1 cellular context compared by ENCODE assay signal in the genomic region with DNA sequence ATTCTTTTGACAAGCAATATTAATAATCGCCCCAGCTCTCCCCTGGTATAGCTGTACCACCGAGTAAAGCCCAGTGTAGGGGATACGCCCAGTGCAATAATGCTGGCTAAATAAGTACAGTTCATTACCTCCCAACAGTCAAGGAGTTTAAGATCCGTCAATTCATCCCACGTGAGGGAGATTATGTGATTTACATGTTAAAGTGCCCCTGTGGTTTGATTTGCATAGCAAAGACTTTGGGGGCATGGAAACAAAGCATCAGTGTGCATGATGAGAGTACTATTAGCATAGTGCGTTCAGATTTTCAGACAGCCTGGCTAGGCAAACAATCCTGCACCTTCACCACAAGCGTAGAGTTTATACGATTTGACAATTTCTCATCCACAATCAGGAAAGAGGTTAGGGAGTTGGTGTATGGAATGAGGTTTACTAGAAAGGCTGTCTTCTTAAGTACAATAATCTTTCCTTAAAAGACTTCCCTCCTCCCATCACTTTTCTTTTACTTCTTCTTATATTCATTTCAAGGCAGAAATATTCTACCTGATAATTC.
A peak's percentile ranks its signal among the peaks of the same experiment; 100 is the strongest.
TF ChIP-seq lines count a peak whose summit lies in the region.

No MANE protein-coding gene starts in this region.

TF ChIP-seq in WTC11, 78 proteins besides CTCF, POLR2A, EP300 and RAD21 (continued from another document and continues in another):
- TF ChIP-seq, protein P1, sequence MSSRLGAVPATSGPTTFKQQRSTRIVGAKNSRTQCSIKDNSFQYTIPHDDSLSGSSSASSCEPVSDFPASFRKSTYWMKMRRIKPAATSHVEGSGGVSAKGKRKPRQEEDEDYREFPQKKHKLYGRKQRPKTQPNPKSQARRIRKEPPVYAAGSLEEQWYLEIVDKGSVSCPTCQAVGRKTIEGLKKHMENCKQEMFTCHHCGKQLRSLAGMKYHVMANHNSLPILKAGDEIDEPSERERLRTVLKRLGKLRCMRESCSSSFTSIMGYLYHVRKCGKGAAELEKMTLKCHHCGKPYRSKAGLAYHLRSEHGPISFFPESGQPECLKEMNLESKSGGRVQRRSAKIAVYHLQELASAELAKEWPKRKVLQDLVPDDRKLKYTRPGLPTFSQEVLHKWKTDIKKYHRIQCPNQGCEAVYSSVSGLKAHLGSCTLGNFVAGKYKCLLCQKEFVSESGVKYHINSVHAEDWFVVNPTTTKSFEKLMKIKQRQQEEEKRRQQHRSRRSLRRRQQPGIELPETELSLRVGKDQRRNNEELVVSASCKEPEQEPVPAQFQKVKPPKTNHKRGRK (CRISPR knock-in tag; IDR thresholded peaks at IDR 0.05; ENCODE audit: borderline replicate concordance), result no peak
- TF ChIP-seq, protein P2, sequence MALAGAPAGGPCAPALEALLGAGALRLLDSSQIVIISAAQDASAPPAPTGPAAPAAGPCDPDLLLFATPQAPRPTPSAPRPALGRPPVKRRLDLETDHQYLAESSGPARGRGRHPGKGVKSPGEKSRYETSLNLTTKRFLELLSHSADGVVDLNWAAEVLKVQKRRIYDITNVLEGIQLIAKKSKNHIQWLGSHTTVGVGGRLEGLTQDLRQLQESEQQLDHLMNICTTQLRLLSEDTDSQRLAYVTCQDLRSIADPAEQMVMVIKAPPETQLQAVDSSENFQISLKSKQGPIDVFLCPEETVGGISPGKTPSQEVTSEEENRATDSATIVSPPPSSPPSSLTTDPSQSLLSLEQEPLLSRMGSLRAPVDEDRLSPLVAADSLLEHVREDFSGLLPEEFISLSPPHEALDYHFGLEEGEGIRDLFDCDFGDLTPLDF (CRISPR knock-in tag; IDR thresholded peaks at IDR 0.05), result no peak
- TF ChIP-seq FOXK1 (CRISPR knock-in tag; IDR thresholded peaks at IDR 0.05) (0 out of 2 replicates have a peak, but pooled peaks have one; percentile 64), ZNF219 (CRISPR knock-in tag; IDR thresholded peaks at IDR 0.05; ENCODE audit: borderline replicate concordance) (no peak), PRRX2 (CRISPR knock-in tag; IDR thresholded peaks at IDR 0.05) (no peak), CBFB (CRISPR knock-in tag; IDR thresholded peaks at IDR 0.05; ENCODE audit: low read depth) (no peak), SOX15 (CRISPR knock-in tag; IDR thresholded peaks at IDR 0.05) (no peak), MYBL2 (CRISPR knock-in tag; IDR thresholded peaks at IDR 0.05) (no peak), ZNF263 (CRISPR knock-in tag; IDR thresholded peaks at IDR 0.05; ENCODE audit: low read depth) (no peak), KAT7 (CRISPR knock-in tag; IDR thresholded peaks at IDR 0.05; ENCODE audit: borderline replicate concordance) (no peak), SMAD4 (CRISPR knock-in tag; IDR thresholded peaks at IDR 0.05) (no peak), MXD4 (CRISPR knock-in tag; IDR thresholded peaks at IDR 0.05; ENCODE audit: borderline replicate concordance) (no peak), ZNF138 (CRISPR knock-in tag; conservative IDR thresholded peaks at IDR 0.05) (no peak), FOXJ3 (CRISPR knock-in tag; IDR thresholded peaks at IDR 0.05; ENCODE audit: borderline replicate concordance) (no peak), ZNF423 (CRISPR knock-in tag; IDR thresholded peaks at IDR 0.05) (no peak), GABPB1 (CRISPR knock-in tag; IDR thresholded peaks at IDR 0.05) (no peak), ZNF232 (CRISPR knock-in tag; IDR thresholded peaks at IDR 0.05) (no peak), OVOL2 (CRISPR knock-in tag; IDR thresholded peaks at IDR 0.05; ENCODE audit: borderline replicate concordance) (no peak), NR2C2 (CRISPR knock-in tag; IDR thresholded peaks at IDR 0.05) (no peak), ZNF671 (CRISPR knock-in tag; IDR thresholded peaks at IDR 0.05) (no peak)
- TF ChIP-seq, protein P3, sequence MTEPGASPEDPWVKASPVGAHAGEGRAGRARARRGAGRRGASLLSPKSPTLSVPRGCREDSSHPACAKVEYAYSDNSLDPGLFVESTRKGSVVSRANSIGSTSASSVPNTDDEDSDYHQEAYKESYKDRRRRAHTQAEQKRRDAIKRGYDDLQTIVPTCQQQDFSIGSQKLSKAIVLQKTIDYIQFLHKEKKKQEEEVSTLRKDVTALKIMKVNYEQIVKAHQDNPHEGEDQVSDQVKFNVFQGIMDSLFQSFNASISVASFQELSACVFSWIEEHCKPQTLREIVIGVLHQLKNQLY (CRISPR knock-in tag; IDR thresholded peaks at IDR 0.05), result no peak
- TF ChIP-seq, protein P4, sequence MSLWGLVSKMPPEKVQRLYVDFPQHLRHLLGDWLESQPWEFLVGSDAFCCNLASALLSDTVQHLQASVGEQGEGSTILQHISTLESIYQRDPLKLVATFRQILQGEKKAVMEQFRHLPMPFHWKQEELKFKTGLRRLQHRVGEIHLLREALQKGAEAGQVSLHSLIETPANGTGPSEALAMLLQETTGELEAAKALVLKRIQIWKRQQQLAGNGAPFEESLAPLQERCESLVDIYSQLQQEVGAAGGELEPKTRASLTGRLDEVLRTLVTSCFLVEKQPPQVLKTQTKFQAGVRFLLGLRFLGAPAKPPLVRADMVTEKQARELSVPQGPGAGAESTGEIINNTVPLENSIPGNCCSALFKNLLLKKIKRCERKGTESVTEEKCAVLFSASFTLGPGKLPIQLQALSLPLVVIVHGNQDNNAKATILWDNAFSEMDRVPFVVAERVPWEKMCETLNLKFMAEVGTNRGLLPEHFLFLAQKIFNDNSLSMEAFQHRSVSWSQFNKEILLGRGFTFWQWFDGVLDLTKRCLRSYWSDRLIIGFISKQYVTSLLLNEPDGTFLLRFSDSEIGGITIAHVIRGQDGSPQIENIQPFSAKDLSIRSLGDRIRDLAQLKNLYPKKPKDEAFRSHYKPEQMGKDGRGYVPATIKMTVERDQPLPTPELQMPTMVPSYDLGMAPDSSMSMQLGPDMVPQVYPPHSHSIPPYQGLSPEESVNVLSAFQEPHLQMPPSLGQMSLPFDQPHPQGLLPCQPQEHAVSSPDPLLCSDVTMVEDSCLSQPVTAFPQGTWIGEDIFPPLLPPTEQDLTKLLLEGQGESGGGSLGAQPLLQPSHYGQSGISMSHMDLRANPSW (CRISPR knock-in tag; conservative IDR thresholded peaks at IDR 0.05; ENCODE audit: low read depth), result no peak
- TF ChIP-seq, protein P5, sequence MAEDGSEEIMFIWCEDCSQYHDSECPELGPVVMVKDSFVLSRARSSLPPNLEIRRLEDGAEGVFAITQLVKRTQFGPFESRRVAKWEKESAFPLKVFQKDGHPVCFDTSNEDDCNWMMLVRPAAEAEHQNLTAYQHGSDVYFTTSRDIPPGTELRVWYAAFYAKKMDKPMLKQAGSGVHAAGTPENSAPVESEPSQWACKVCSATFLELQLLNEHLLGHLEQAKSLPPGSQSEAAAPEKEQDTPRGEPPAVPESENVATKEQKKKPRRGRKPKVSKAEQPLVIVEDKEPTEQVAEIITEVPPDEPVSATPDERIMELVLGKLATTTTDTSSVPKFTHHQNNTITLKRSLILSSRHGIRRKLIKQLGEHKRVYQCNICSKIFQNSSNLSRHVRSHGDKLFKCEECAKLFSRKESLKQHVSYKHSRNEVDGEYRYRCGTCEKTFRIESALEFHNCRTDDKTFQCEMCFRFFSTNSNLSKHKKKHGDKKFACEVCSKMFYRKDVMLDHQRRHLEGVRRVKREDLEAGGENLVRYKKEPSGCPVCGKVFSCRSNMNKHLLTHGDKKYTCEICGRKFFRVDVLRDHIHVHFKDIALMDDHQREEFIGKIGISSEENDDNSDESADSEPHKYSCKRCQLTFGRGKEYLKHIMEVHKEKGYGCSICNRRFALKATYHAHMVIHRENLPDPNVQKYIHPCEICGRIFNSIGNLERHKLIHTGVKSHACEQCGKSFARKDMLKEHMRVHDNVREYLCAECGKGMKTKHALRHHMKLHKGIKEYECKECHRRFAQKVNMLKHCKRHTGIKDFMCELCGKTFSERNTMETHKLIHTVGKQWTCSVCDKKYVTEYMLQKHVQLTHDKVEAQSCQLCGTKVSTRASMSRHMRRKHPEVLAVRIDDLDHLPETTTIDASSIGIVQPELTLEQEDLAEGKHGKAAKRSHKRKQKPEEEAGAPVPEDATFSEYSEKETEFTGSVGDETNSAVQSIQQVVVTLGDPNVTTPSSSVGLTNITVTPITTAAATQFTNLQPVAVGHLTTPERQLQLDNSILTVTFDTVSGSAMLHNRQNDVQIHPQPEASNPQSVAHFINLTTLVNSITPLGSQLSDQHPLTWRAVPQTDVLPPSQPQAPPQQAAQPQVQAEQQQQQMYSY (CRISPR knock-in tag; IDR thresholded peaks at IDR 0.05), result no peak
- TF ChIP-seq, protein P6, sequence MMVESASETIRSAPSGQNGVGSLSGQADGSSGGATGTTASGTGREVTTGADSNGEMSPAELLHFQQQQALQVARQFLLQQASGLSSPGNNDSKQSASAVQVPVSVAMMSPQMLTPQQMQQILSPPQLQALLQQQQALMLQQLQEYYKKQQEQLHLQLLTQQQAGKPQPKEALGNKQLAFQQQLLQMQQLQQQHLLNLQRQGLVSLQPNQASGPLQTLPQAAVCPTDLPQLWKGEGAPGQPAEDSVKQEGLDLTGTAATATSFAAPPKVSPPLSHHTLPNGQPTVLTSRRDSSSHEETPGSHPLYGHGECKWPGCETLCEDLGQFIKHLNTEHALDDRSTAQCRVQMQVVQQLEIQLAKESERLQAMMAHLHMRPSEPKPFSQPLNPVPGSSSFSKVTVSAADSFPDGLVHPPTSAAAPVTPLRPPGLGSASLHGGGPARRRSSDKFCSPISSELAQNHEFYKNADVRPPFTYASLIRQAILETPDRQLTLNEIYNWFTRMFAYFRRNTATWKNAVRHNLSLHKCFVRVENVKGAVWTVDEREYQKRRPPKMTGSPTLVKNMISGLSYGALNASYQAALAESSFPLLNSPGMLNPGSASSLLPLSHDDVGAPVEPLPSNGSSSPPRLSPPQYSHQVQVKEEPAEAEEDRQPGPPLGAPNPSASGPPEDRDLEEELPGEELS (CRISPR knock-in tag; IDR thresholded peaks at IDR 0.05), result peak; percentile 80; the same call in 1 of the 2 replicates
- TF ChIP-seq, protein P7, sequence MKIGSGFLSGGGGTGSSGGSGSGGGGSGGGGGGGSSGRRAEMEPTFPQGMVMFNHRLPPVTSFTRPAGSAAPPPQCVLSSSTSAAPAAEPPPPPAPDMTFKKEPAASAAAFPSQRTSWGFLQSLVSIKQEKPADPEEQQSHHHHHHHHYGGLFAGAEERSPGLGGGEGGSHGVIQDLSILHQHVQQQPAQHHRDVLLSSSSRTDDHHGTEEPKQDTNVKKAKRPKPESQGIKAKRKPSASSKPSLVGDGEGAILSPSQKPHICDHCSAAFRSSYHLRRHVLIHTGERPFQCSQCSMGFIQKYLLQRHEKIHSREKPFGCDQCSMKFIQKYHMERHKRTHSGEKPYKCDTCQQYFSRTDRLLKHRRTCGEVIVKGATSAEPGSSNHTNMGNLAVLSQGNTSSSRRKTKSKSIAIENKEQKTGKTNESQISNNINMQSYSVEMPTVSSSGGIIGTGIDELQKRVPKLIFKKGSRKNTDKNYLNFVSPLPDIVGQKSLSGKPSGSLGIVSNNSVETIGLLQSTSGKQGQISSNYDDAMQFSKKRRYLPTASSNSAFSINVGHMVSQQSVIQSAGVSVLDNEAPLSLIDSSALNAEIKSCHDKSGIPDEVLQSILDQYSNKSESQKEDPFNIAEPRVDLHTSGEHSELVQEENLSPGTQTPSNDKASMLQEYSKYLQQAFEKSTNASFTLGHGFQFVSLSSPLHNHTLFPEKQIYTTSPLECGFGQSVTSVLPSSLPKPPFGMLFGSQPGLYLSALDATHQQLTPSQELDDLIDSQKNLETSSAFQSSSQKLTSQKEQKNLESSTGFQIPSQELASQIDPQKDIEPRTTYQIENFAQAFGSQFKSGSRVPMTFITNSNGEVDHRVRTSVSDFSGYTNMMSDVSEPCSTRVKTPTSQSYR (CRISPR knock-in tag; IDR thresholded peaks at IDR 0.05), result no peak
- TF ChIP-seq, protein P8, sequence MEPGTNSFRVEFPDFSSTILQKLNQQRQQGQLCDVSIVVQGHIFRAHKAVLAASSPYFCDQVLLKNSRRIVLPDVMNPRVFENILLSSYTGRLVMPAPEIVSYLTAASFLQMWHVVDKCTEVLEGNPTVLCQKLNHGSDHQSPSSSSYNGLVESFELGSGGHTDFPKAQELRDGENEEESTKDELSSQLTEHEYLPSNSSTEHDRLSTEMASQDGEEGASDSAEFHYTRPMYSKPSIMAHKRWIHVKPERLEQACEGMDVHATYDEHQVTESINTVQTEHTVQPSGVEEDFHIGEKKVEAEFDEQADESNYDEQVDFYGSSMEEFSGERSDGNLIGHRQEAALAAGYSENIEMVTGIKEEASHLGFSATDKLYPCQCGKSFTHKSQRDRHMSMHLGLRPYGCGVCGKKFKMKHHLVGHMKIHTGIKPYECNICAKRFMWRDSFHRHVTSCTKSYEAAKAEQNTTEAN (CRISPR knock-in tag; IDR thresholded peaks at IDR 0.05), result 0 out of 2 replicates have a peak, but pooled peaks have one; percentile 44
- TF ChIP-seq, protein P9, sequence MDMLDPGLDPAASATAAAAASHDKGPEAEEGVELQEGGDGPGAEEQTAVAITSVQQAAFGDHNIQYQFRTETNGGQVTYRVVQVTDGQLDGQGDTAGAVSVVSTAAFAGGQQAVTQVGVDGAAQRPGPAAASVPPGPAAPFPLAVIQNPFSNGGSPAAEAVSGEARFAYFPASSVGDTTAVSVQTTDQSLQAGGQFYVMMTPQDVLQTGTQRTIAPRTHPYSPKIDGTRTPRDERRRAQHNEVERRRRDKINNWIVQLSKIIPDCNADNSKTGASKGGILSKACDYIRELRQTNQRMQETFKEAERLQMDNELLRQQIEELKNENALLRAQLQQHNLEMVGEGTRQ (CRISPR knock-in tag; IDR thresholded peaks at IDR 0.05), result peak; percentile 87
- TF ChIP-seq, protein P10, sequence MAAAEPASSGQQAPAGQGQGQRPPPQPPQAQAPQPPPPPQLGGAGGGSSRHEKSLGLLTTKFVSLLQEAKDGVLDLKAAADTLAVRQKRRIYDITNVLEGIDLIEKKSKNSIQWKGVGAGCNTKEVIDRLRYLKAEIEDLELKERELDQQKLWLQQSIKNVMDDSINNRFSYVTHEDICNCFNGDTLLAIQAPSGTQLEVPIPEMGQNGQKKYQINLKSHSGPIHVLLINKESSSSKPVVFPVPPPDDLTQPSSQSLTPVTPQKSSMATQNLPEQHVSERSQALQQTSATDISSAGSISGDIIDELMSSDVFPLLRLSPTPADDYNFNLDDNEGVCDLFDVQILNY (CRISPR knock-in tag; IDR thresholded peaks at IDR 0.05), result no peak
- TF ChIP-seq, protein P11, sequence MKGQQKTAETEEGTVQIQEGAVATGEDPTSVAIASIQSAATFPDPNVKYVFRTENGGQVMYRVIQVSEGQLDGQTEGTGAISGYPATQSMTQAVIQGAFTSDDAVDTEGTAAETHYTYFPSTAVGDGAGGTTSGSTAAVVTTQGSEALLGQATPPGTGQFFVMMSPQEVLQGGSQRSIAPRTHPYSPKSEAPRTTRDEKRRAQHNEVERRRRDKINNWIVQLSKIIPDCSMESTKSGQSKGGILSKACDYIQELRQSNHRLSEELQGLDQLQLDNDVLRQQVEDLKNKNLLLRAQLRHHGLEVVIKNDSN (CRISPR knock-in tag; IDR thresholded peaks at IDR 0.05), result peak; percentile 85
- TF ChIP-seq, protein P12, sequence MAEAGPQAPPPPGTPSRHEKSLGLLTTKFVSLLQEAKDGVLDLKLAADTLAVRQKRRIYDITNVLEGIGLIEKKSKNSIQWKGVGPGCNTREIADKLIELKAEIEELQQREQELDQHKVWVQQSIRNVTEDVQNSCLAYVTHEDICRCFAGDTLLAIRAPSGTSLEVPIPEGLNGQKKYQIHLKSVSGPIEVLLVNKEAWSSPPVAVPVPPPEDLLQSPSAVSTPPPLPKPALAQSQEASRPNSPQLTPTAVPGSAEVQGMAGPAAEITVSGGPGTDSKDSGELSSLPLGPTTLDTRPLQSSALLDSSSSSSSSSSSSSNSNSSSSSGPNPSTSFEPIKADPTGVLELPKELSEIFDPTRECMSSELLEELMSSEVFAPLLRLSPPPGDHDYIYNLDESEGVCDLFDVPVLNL (CRISPR knock-in tag; IDR thresholded peaks at IDR 0.05; ENCODE audit: borderline replicate concordance, low read depth), result no peak
